ENCODE assay signal across 18 cellular contexts in genomic region chr15:90743407-90743806, GRCh38.
"Had no signal": no experiment of that assay in that cellular context is flagged by ENCODE, and none has a peak within 500 bp of the region (broad histone marks: within the 10 kb centered on the region; RNA-seq: fewer than 3 reads in every experiment).

No MANE protein-coding gene starts in this region.

- H3K4me1 ChIP-seq: right atrium auricular region had no signal

- H3K27me3 Mint-ChIP-seq: naive thymus-derived CD8-positive, alpha-beta T cell had no signal

- H3K4me3 ChIP-seq: heart left ventricle, mucosa of descending colon, ovary, right atrium auricular region had no signal

- H3K4me3 Mint-ChIP-seq: naive thymus-derived CD8-positive, alpha-beta T cell had no signal

- H3K27ac ChIP-seq: heart left ventricle, neutrophil, ovary, right atrium auricular region had no signal

- H3K27me3 ChIP-seq: heart left ventricle, neutrophil, ovary, right atrium auricular region had no signal

- ATAC-seq: esophagus mucosa; heart left ventricle; left lobe of liver; mucosa of descending colon; naive thymus-derived CD8-positive, alpha-beta T cell had no signal

- FAIRE-seq: endometrium, frontal cortex, small intestine had no signal

- H3K36me3 ChIP-seq: heart left ventricle, neutrophil, ovary, right atrium auricular region had no signal

- H3K9me3 ChIP-seq: mucosa of descending colon, neutrophil, ovary, right atrium auricular region had no signal

- DNase-seq: cortex of kidney; effector memory CD4-positive, alpha-beta T cell; heart left ventricle; hippocampal formation; mammary epithelial cell; mucosa of descending colon; naive thymus-derived CD8-positive, alpha-beta T cell; ovary; small intestine; stimulated activated CD4-positive, alpha-beta T cell treated with anti-CD3 and anti-CD28 coated beads, Interleukin-12 subunit alpha, Interleukin-12 subunit beta, amount 100 ng/mL, for 4 hours; stimulated activated naive CD4-positive, alpha-beta T cell treated with Interleukin-2 at 50 U/mL for 16 hours; trophoblast cell had no signal
